ENCODE assay signal across 1 cellular context in genomic region chr20:3094848-3095629, GRCh38.
A peak's percentile ranks its signal among the peaks of the same experiment; 100 is the strongest.
TF ChIP-seq lines count a peak whose summit lies in the region.

No MANE protein-coding gene starts in this region.

TF ChIP-seq in H1, 55 proteins besides CTCF, POLR2A, EP300 and RAD21:
- TF ChIP-seq EZH2 (IDR thresholded peaks at IDR 0.05; ENCODE audit: low read depth, low read length, severe bottlenecking) (peak; percentile 35), BRCA1 (IDR thresholded peaks at IDR 0.05; ENCODE audit: low read depth, low read length) (no peak)
